In the genomic region with DNA sequence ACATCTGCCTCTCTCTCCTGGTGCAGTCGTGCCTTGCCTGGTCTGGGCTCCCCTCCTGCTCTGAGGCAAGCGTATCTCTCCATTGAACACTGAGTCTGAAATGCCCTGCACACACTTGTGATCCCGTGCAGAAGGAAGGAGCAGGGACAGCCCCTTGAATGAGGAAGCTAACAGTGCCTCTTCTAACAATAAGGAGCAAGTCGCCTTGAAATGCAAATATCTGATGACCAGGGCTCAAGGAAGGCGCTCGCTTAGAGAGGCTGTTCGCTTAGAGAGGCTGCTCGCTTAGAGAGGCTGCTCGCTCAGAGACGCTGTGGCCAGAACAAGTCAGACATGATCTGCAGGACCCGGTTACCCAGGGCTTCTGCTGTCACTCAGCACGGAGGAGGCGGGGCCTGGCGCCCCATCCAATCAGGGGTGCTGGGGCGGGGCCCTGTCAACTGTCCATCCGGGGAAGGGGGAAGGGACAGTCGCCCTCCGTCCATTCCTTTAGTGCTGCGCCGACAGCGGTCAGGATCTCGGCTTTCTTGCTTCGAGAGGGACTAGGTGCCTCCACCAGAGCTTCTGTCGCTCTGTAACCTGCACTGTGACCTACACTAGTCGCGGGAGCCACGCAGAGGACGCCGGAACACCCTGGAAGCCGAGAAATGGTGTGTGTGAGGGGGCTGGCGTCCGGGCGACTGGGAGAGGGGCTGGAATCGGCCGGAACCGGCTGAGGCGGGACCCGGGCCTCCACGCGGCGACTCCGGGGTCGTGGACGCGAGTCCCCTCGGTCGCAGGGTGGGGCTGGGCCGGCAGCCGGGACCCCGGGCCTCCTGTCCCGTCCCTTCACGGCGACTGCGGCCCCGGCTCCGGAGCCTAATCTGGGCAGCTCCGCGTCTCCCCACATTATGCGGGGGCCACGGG, we compare ENCODE assay signal across 8 cellular contexts. TPM values are rescaled to one million over a fixed set of nuclear protein-coding genes. Genes with fewer than 3 reads are reported as not detected.
DNase-seq lines count a peak whose midpoint lies in the region; ATAC-seq, FAIRE-seq and TF ChIP-seq lines count a peak whose summit lies in the region.

A gene (plus strand): TSS at position 473 of the 906 bp plus-strand sequence. CDS start 175 bp downstream, at position 648.

- peaks cover 25% of the 10 kb centered on the region for H3K4me1 Mint-ChIP-seq in activated T-cell treated with anti-CD3 and anti-CD28 coated beads, Interleukin-2, amount 50 U/mL, for 72 hours (ENCODE audit: low read depth)
- H3K4me1 Mint-ChIP-seq in naive B cell: peaks cover 20 to 28% (median 25%) of the 10 kb centered on the region in 3 donors
- peaks cover 20% of the 10 kb centered on the region for H3K4me1 Mint-ChIP-seq in stimulated activated effector memory CD8-positive, alpha-beta T cell treated with anti-CD3 and anti-CD28 coated beads, Interleukin-12 subunit alpha, Interleukin-12 subunit beta, amount 100 ng/mL, for 72 hours

- peak within 1 kb of the TSS; percentile 83 to 91 for H3K4me3 Mint-ChIP-seq in activated T-cell treated with anti-CD3 and anti-CD28 coated beads, Interleukin-2, amount 50 U/mL, for 72 hours
- peak within 1 kb of the TSS; percentile 90 to 97 (median 95) for H3K4me3 Mint-ChIP-seq in naive B cell
- H3K4me3 Mint-ChIP-seq in stimulated activated effector memory CD8-positive, alpha-beta T cell treated with anti-CD3 and anti-CD28 coated beads, Interleukin-12 subunit alpha, Interleukin-12 subunit beta, amount 100 ng/mL, for 72 hours: peak within 1 kb of the TSS; percentile 83

- ATAC-seq in GM21423 (IDR thresholded peaks at IDR 0.05; ENCODE audit: unreplicated experiment) (peak; percentile 99), naive B cell (ENCODE audit: low read depth in 2 of 2) (peak; percentile 93 to 97)
- peak; percentile 100 for ATAC-seq in activated T-cell treated with anti-CD3 and anti-CD28 coated beads, Interleukin-2, amount 50 U/mL, for 72 hours (replicated peaks in 1 of 2)
- peak; percentile 100 for ATAC-seq in stimulated activated effector memory CD8-positive, alpha-beta T cell treated with anti-CD3 and anti-CD28 coated beads, Interleukin-12 subunit alpha, Interleukin-12 subunit beta, amount 100 ng/mL, for 72 hours

- H2AFZ ChIP-seq in PC-9: peak within 1 kb of the TSS; percentile 95

- BruUV-seq in PC-9 (replicated peaks; lab: Mats Ljungman, UMichigan): TSS peak; percentile 64

- POLR2A ChIA-PET in PC-9 (lab: Charles Lee; ENCODE audit: unreplicated experiment): no interaction called here

- H3K36me3 ChIP-seq in HUES64 (ENCODE audit: insufficient read depth, low read length): no peaks in the 10 kb centered on the region
- peaks cover 9% of the 10 kb centered on the region; the same call in 1 of the 2 replicates for H3K36me3 ChIP-seq in PC-9 (ENCODE audit: low read depth)

- DNase-seq in D721Med (ENCODE audit: insufficient read length, low spot score) (peak; percentile 91), PC-9 (peak; percentile 94 to 96), fibroblast of gingiva (ENCODE audit: low read depth) (peak; percentile 90), naive B cell (peak; percentile 82)
- peak; percentile 93 to 94 for DNase-seq in activated T-cell treated with anti-CD3 and anti-CD28 coated beads, Interleukin-2, amount 50 U/mL, for 72 hours
- peak; percentile 66 to 94 for DNase-seq in stimulated activated effector memory CD8-positive, alpha-beta T cell treated with anti-CD3 and anti-CD28 coated beads, Interleukin-12 subunit alpha, Interleukin-12 subunit beta, amount 100 ng/mL, for 72 hours (ENCODE audit: low spot score in 2 of 2)

- H3K4me1 ChIP-seq in HUES64 (ENCODE audit: insufficient read depth, low read length) (no peaks in the 10 kb centered on the region), PC-9 (replicated peaks; ENCODE audit: insufficient read depth) (peaks cover 5% of the 10 kb centered on the region; the same call in 1 of the 2 replicates)

- FAIRE-seq in D721Med (lab: Jason Lieb, UNC): no peak

- H3K9me3 ChIP-seq in HUES64 (ENCODE audit: insufficient read depth, low read depth, low read length) (peaks cover under 1% of the 10 kb centered on the region), PC-9 (ENCODE audit: insufficient read depth, low read depth) (no peaks in the 10 kb centered on the region; the same call in 1 of the 2 replicates)

- H3K9me2 ChIP-seq in PC-9 (ENCODE audit: insufficient read depth): no peaks in the 10 kb centered on the region

- peak within 1 kb of the TSS; percentile 94 for H3K4me2 ChIP-seq in PC-9

- CTCF ChIA-PET in PC-9 (lab: Charles Lee): interaction anchor here (0.6 to 1.0 kb wide), 3 partner anchors 16 to 238 kb away, joined by 5 to 7 read pairs (median 5); a partner anchor contains a TSS

- H4K20me1 ChIP-seq in PC-9 (ENCODE audit: insufficient read depth): no peaks in the 10 kb centered on the region

- peak within 1 kb of the TSS; percentile 87 for H3K4me3 ChIP-seq in HUES64 (ENCODE audit: low read length)
- peak within 1 kb of the TSS; percentile 78 for H3K4me3 ChIP-seq in PC-9

- TF ChIP-seq CTCF in D721Med (IDR thresholded peaks at IDR 0.05; ENCODE audit: insufficient read depth, missing control alignments): no peak
- no peak for TF ChIP-seq CTCF in PC-9 (conservative IDR thresholded peaks at IDR 0.05)

- peak within 1 kb of the TSS; percentile 83 for H3K9ac ChIP-seq in HUES64 (ENCODE audit: low read depth, low read length)

- peaks cover 0 to 14% of the 10 kb centered on the region in 2 donors for H3K9me3 Mint-ChIP-seq in activated T-cell treated with anti-CD3 and anti-CD28 coated beads, Interleukin-2, amount 50 U/mL, for 72 hours
- peaks cover 0 to 1% (median under 1%) of the 10 kb centered on the region in 7 donors for H3K9me3 Mint-ChIP-seq in naive B cell
- H3K9me3 Mint-ChIP-seq in stimulated activated effector memory CD8-positive, alpha-beta T cell treated with anti-CD3 and anti-CD28 coated beads, Interleukin-12 subunit alpha, Interleukin-12 subunit beta, amount 100 ng/mL, for 72 hours: no peaks in the 10 kb centered on the region

- no peak within 1 kb of the TSS for H3K27ac ChIP-seq in HUES64 (ENCODE audit: low read depth, low read length)
- peak within 1 kb of the TSS; percentile 40 for H3K27ac ChIP-seq in PC-9

- H3K27me3 Mint-ChIP-seq in activated T-cell treated with anti-CD3 and anti-CD28 coated beads, Interleukin-2, amount 50 U/mL, for 72 hours (ENCODE audit: low read depth): no peaks in the 10 kb centered on the region
- H3K27me3 Mint-ChIP-seq in naive B cell: no peaks in the 10 kb centered on the region

- peaks cover 8% of the 10 kb centered on the region; the same call in 1 of the 2 replicates for H3K79me2 ChIP-seq in PC-9 (ENCODE audit: low read depth)

- WGBS in HUES64: 1% methylated on average over 60 of the region's 60 CpGs

- H3F3A ChIP-seq in PC-9 (ENCODE audit: insufficient read depth, low read depth): 0 out of 2 replicates have a peak, but pooled peaks cover 6% of the 10 kb centered on the region

- H3K27ac Mint-ChIP-seq in activated T-cell treated with anti-CD3 and anti-CD28 coated beads, Interleukin-2, amount 50 U/mL, for 72 hours: no peak within 1 kb of the TSS
- peak within 1 kb of the TSS in 5 of 6 donors; percentile 83 to 96 (median 93) for H3K27ac Mint-ChIP-seq in naive B cell
- H3K27ac Mint-ChIP-seq in stimulated activated effector memory CD8-positive, alpha-beta T cell treated with anti-CD3 and anti-CD28 coated beads, Interleukin-12 subunit alpha, Interleukin-12 subunit beta, amount 100 ng/mL, for 72 hours: peak within 1 kb of the TSS; percentile 81

- peaks cover 40% of the 10 kb centered on the region for H3K27me3 ChIP-seq in HUES64 (ENCODE audit: insufficient read depth, low read length)
- no peaks in the 10 kb centered on the region for H3K27me3 ChIP-seq in PC-9 (ENCODE audit: insufficient read depth, low read depth)

- peaks cover 9 to 10% of the 10 kb centered on the region in 2 donors for H3K36me3 Mint-ChIP-seq in activated T-cell treated with anti-CD3 and anti-CD28 coated beads, Interleukin-2, amount 50 U/mL, for 72 hours (ENCODE audit: insufficient read depth in 2 of 2)
- no peaks in the 10 kb centered on the region for H3K36me3 Mint-ChIP-seq in naive B cell
- no peaks in the 10 kb centered on the region for H3K36me3 Mint-ChIP-seq in stimulated activated effector memory CD8-positive, alpha-beta T cell treated with anti-CD3 and anti-CD28 coated beads, Interleukin-12 subunit alpha, Interleukin-12 subunit beta, amount 100 ng/mL, for 72 hours

- intact Hi-C loops in PC-9 (cut with micrococcal nuclease; ENCODE audit: unreplicated experiment): loop anchor here (1.0 kb wide), 1 partner anchor 327 kb away; no protein-coding TSS in a partner anchor

RNA-seq across cellular contexts. Expression of the gene that starts here (rescaled TPM):
- 4.2 TPM for polyA plus RNA-seq in HUES64 (2013, experiment 1 of 2)
- polyA plus RNA-seq in HUES64 (2013, experiment 2 of 2): 6.0 TPM
- 12.5 and 13.1 TPM in 2 replicates for total RNA-seq in PC-9 (2021)
- 10 to 100 TPM; 10.2 to 11.2 TPM for total RNA-seq in activated T-cell treated with anti-CD3 and anti-CD28 coated beads, Interleukin-2, amount 50 U/mL, for 72 hours
- 1 to 10 TPM; 1.5 to 7.4 (median 3.2) TPM for polyA plus RNA-seq in naive B cell (ENCODE audit: low read depth in 6 of 6)
